ENCODE assay signal across 8 cellular contexts in the genomic region with DNA sequence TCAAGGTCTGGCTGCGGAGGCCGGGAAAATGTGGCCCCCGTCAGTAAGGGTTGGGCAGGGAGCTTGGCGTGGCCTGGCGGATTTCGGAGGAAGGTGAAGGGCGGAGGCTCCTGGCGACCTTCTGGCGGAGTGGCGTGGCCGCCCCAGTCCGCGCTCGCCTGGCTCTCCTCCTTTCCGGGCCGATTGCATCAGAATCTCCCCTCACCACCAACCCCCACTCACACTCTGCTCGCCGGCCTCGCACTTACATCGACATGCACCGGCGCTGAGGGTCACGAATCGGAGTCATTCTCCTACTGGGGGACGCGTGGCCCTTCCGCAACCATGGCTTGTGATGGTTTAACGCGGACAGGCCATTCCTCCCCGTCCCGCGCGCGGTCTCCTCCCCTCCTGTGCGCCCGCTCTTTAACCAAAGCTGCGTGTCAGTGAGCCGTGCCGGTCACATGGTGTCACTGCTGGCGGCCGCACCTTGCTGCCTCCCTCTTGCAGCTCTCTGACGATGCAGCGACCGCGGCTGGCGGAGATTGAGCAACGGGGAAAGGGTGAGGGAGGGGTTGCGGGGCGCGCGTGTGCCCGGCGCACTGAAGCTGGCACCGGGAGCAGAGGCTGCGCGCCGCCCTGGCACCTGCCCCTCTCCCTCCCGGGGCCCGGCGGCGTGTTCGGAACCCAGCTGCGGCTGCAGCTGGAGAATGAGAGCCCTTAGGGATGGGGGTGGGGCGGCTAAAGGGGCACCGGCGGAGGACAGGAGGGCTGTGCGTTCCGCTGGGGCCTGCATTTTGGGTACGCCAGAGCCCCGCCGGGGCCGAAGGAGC. TPM values are rescaled to one million over a fixed set of nuclear protein-coding genes. Genes with fewer than 3 reads are reported as not detected.
DNase-seq lines count a peak whose midpoint lies in the region; ATAC-seq and TF ChIP-seq lines count a peak whose summit lies in the region.

A gene (minus strand): TSS at position 427 of the 812 bp plus-strand sequence. CDS start 29,243 bp downstream, outside the sequence.

- peak; percentile 30 to 97 for TF ChIP-seq POLR2A in thyroid gland (IDR thresholded peaks at IDR 0.05)

- peak; percentile 58 for ATAC-seq in GM21786 (IDR thresholded peaks at IDR 0.05; ENCODE audit: unreplicated experiment)
- ATAC-seq in RWPE2 (ENCODE audit: low read depth) = peak; percentile 64

- H4K20me1 ChIP-seq in Karpas-422 (ENCODE audit: insufficient read depth, low read depth, low read length) (peaks cover 13% of the 10 kb centered on the region; the same call in 1 of the 2 replicates), osteoblast (ENCODE audit: insufficient read depth, low read length) (peaks cover 3% of the 10 kb centered on the region)

- H2AFZ ChIP-seq in Karpas-422 (ENCODE audit: low read length) = peak within 1 kb of the TSS; percentile 64; the same call in 1 of the 2 replicates
- H2AFZ ChIP-seq in osteoblast (ENCODE audit: low read length) = peak within 1 kb of the TSS; percentile 91

- peak within 1 kb of the TSS; percentile 88 for H3K4me3 ChIP-seq in Karpas-422 (ENCODE audit: low read length)
- peak within 1 kb of the TSS; percentile 79 for H3K4me3 ChIP-seq in RWPE2 (ENCODE audit: severe bottlenecking)
- H3K4me3 ChIP-seq in osteoblast (ENCODE audit: insufficient read depth, low read length) = peak within 1 kb of the TSS; percentile 76
- H3K4me3 ChIP-seq in thyroid gland (replicated peaks in 1 of 3) = peak within 1 kb of the TSS; percentile 24 to 78 (median 75)

- intact Hi-C loops in thyroid gland (cut with DNase I) = no loop called here

- H3K9me2 ChIP-seq in Karpas-422 (replicated peaks; ENCODE audit: insufficient read depth, low read length) = no peaks in the 10 kb centered on the region

- no peak for TF ChIP-seq CTCF in RWPE2 (IDR thresholded peaks at IDR 0.05; ENCODE audit: poor library complexity, severe bottlenecking)
- TF ChIP-seq CTCF in osteoblast (IDR thresholded peaks at IDR 0.05; ENCODE audit: extremely low read depth, low read depth, low read length) = no peak
- no peak for TF ChIP-seq CTCF in thyroid gland (IDR thresholded peaks at IDR 0.05)

- H3K4me2 ChIP-seq in Karpas-422 (ENCODE audit: low read depth, low read length, poor library complexity, severe bottlenecking) (peak within 1 kb of the TSS; percentile 83), osteoblast (ENCODE audit: insufficient read depth, low read length) (peak within 1 kb of the TSS; percentile 92)

- DNase-seq in EH (ENCODE audit: low read depth) (peak; percentile 83), Karpas-422 (peak; percentile 90), RWPE2 (ENCODE audit: low spot score) (peak; percentile 90), activated gamma-delta T cell treated with Interleukin-2 at 50 U/mL for 16 hours (peak; percentile 85), glomerular endothelial cell (ENCODE audit: extremely low read depth, low read depth, low spot score) (no peak), osteoblast (ENCODE audit: insufficient read length, low spot score, missing footprints) (peak; percentile 92), thyroid gland (peak; percentile 93 to 95)

- H3K27me3 ChIP-seq in Karpas-422 (ENCODE audit: low read length) (no peaks in the 10 kb centered on the region), RWPE2 (ENCODE audit: insufficient read depth, poor library complexity, severe bottlenecking) (no peaks in the 10 kb centered on the region), osteoblast (ENCODE audit: insufficient read depth, low read length) (peaks cover 49% of the 10 kb centered on the region), thyroid gland (no peaks in the 10 kb centered on the region)

- H3K79me2 ChIP-seq in Karpas-422 (ENCODE audit: low read length) (peaks cover 50% of the 10 kb centered on the region), osteoblast (ENCODE audit: insufficient read depth, low read length) (peaks cover 27% of the 10 kb centered on the region)

- peak within 1 kb of the TSS; percentile 94 for H3K9ac ChIP-seq in Karpas-422 (ENCODE audit: low read length)

- peaks cover 44% of the 10 kb centered on the region for H3K4me1 ChIP-seq in Karpas-422 (ENCODE audit: low read length)
- peaks cover 34% of the 10 kb centered on the region for H3K4me1 ChIP-seq in RWPE2 (ENCODE audit: insufficient read depth, poor library complexity, severe bottlenecking)
- H3K4me1 ChIP-seq in osteoblast (ENCODE audit: insufficient read depth, low read length) = peaks cover 19% of the 10 kb centered on the region
- H3K4me1 ChIP-seq in thyroid gland = peaks cover 29 to 36% of the 10 kb centered on the region in 2 donors

- H3K27ac ChIP-seq in Karpas-422 (ENCODE audit: low read length) = peak within 1 kb of the TSS; percentile 81
- H3K27ac ChIP-seq in RWPE2 (ENCODE audit: poor library complexity, severe bottlenecking) = peak within 1 kb of the TSS; percentile 96
- H3K27ac ChIP-seq in osteoblast (ENCODE audit: low read depth, low read length) = no peak within 1 kb of the TSS
- peak within 1 kb of the TSS; percentile 81 to 89 (median 84) for H3K27ac ChIP-seq in thyroid gland

- H3K36me3 ChIP-seq in Karpas-422 (ENCODE audit: insufficient read depth, low read length) (peaks cover 7% of the 10 kb centered on the region; the same call in 1 of the 2 replicates), RWPE2 (ENCODE audit: low read depth) (peaks cover 44% of the 10 kb centered on the region), osteoblast (ENCODE audit: insufficient read depth, low read length) (no peaks in the 10 kb centered on the region), thyroid gland (no peaks in the 10 kb centered on the region)

- H3K9me3 ChIP-seq in Karpas-422 (ENCODE audit: low read length) (no peaks in the 10 kb centered on the region), RWPE2 (ENCODE audit: severe bottlenecking) (no peaks in the 10 kb centered on the region), osteoblast (ENCODE audit: low read depth, low read length) (no peaks in the 10 kb centered on the region), thyroid gland (no peaks in the 10 kb centered on the region)

- 0 to 2% methylated on average over 9 to 46 of the region's 72 CpGs for WGBS in thyroid gland, 2 donors

RNA-seq across cellular contexts. Expression of the gene that starts here (rescaled TPM):
- 97.4 and 209 TPM in 2 replicates for total RNA-seq in Karpas-422 (2014; rRNA removed; shearing (Covaris generic); ENCODE audit: low replicate concordance)
- total RNA-seq in glomerular endothelial cell (102 and 104 TPM in 2 replicates), osteoblast (19.2 and 29.7 TPM in 2 replicates), thyroid gland (100 to 1,000 TPM; 101 to 282 (median 120) TPM)
